15 cellular contexts compared by ENCODE assay signal in the genomic region with DNA sequence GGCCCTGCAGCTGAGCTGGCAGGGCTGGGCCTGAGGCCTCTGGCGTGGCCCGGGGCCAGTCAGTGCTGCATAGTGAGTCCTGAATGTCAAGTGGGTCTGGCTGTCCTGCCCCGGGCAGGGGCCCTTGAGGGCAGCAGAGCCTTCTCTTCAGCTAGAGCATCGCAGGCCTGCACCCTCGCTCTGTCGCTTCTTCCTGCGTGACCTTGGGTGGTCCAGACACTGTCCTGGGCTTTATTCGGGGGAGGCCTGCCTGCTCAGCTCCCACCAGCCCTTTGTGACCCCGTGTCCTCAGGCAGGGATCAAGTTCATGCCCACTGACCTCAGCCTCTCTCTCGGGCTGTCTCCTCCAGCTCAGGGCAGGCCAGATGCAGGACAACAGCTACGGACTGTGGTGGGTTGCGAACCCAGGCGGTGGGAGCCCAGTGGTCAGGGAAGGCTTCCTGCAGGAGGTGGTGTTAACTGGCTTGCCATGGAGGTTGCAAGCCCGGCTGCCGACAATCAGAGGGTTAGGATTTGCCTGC. TPM values are rescaled to one million over a fixed set of nuclear protein-coding genes. Genes with fewer than 3 reads are reported as not detected.
A peak's percentile ranks its signal among the peaks of the same experiment; 100 is the strongest.
DNase-seq lines count a peak whose midpoint lies in the region; ATAC-seq and TF ChIP-seq lines count a peak whose summit lies in the region.
"Had no signal": no experiment of that assay in that cellular context is flagged by ENCODE, and none has a peak within 500 bp of the region (broad histone marks: within the 10 kb centered on the region; RNA-seq: fewer than 3 reads in every experiment).

No MANE protein-coding gene starts in this region.

- H3K4me3 Mint-ChIP-seq in stimulated activated naive B cell treated with anti-CD40 and anti-IgM and Interleukin-4, amounts not matched to agents 10 μg/mL and 1 μg/mL and 100 μg/mL, for 72 hours = peak overlapping the region; percentile 33 to 62
- H3K4me3 Mint-ChIP-seq: activated T-cell treated with anti-CD3 and anti-CD28 coated beads, Interleukin-2, amount 50 U/mL, for 24 hours; T-helper 1 cell treated with Interleukin-12 subunit alpha and Interleukin-12 subunit beta and Interleukin-4 antibody, amounts not matched to agents 30 μg/mL and 1 μg/mL, for 36 hours had no signal

- no peaks in the 10 kb centered on the region for H3K9me3 ChIP-seq in right lobe of liver
- H3K9me3 ChIP-seq: suprapubic skin had no signal

- peak overlapping the region in 2 of 3 donors; percentile 64 to 92 for H3K27ac ChIP-seq in right lobe of liver
- H3K27ac ChIP-seq: C4-2B, suprapubic skin had no signal

- in situ Hi-C loops in astrocyte of the cerebellum (cut with HindIII; ENCODE audit: low sequenced_read_pairs) = no loop called here

- H3K9me3 Mint-ChIP-seq in stimulated activated naive B cell treated with anti-CD40 and anti-IgM and Interleukin-4, amounts not matched to agents 10 μg/mL and 1 μg/mL and 100 μg/mL, for 72 hours = no peaks in the 10 kb centered on the region
- H3K9me3 Mint-ChIP-seq: activated T-cell treated with anti-CD3 and anti-CD28 coated beads, Interleukin-2, amount 50 U/mL, for 24 hours; T-helper 1 cell treated with Interleukin-12 subunit alpha and Interleukin-12 subunit beta and Interleukin-4 antibody, amounts not matched to agents 30 μg/mL and 1 μg/mL, for 36 hours had no signal

- no peaks in the 10 kb centered on the region for H3K36me3 ChIP-seq in right lobe of liver
- H3K36me3 ChIP-seq: suprapubic skin had no signal

- H3K27me3 ChIP-seq in right lobe of liver = no peaks in the 10 kb centered on the region
- H3K27me3 ChIP-seq: suprapubic skin had no signal

- WGBS in right lobe of liver (ENCODE audit: insufficient coverage, low coverage, low lambda C conversion rate, missing lambda C conversion rate) = 20% methylated on average over 1 of the region's 15 CpGs

- TF ChIP-seq CTCF in HFF-Myc (IDR thresholded peaks at IDR 0.05; ENCODE audit: low read depth, low read length, missing control alignments) (no peak), astrocyte of the cerebellum (IDR thresholded peaks at IDR 0.05; ENCODE audit: low read depth, low read length, missing control alignments) (no peak), right lobe of liver (IDR thresholded peaks at IDR 0.05) (no peak)

- no peaks in the 10 kb centered on the region for H3K27me3 Mint-ChIP-seq in stimulated activated naive B cell treated with anti-CD40 and anti-IgM and Interleukin-4, amounts not matched to agents 10 μg/mL and 1 μg/mL and 100 μg/mL, for 72 hours
- H3K27me3 Mint-ChIP-seq: activated T-cell treated with anti-CD3 and anti-CD28 coated beads, Interleukin-2, amount 50 U/mL, for 24 hours had no signal

- ATAC-seq in right lobe of liver (no peak), HG03196 (IDR thresholded peaks at IDR 0.05; ENCODE audit: unreplicated experiment) (no peak)
- no peak for ATAC-seq in stimulated activated naive B cell treated with anti-CD40 and anti-IgM and Interleukin-4, amounts not matched to agents 10 μg/mL and 1 μg/mL and 100 μg/mL, for 72 hours (replicated peaks)

- peak overlapping the region; percentile 31 for H3K27ac Mint-ChIP-seq in stimulated activated naive B cell treated with anti-CD40 and anti-IgM and Interleukin-4, amounts not matched to agents 10 μg/mL and 1 μg/mL and 100 μg/mL, for 72 hours
- H3K27ac Mint-ChIP-seq: activated T-cell treated with anti-CD3 and anti-CD28 coated beads, Interleukin-2, amount 50 U/mL, for 24 hours; T-helper 1 cell treated with Interleukin-12 subunit alpha and Interleukin-12 subunit beta and Interleukin-4 antibody, amounts not matched to agents 30 μg/mL and 1 μg/mL, for 36 hours had no signal

- peaks cover 41 to 83% of the 10 kb centered on the region in 2 donors for H3K4me1 Mint-ChIP-seq in stimulated activated naive B cell treated with anti-CD40 and anti-IgM and Interleukin-4, amounts not matched to agents 10 μg/mL and 1 μg/mL and 100 μg/mL, for 72 hours

- H3K36me3 Mint-ChIP-seq in stimulated activated naive B cell treated with anti-CD40 and anti-IgM and Interleukin-4, amounts not matched to agents 10 μg/mL and 1 μg/mL and 100 μg/mL, for 72 hours = peaks cover 14 to 31% of the 10 kb centered on the region in 2 donors

- no peak for DNase-seq in HFF-Myc (ENCODE audit: extremely low read depth, low read depth)
- no peak for DNase-seq in astrocyte of the cerebellum (ENCODE audit: low read depth)
- no peak for DNase-seq in right lobe of liver
- no peak for DNase-seq in stimulated activated naive B cell treated with anti-CD40 and anti-IgM and Interleukin-4, amounts not matched to agents 10 μg/mL and 1 μg/mL and 100 μg/mL, for 72 hours
- DNase-seq in activated naive CD4-positive, alpha-beta T cell treated with Interleukin-2 at 50 U/mL for 16 hours = no peak
- DNase-seq in activated CD8-positive, alpha-beta memory T cell treated with anti-CD3 and anti-CD28 coated beads for 24 hours = no peak
- DNase-seq: activated CD4-positive, alpha-beta T cell treated with anti-CD3 and anti-CD28 coated beads for 4 hours; activated T-cell treated with anti-CD3 and anti-CD28 coated beads, Interleukin-2, amount 50 U/mL, for 24 hours; mammary epithelial cell; NCI-H526; stimulated activated CD4-positive, alpha-beta T cell treated with anti-CD3 and anti-CD28 coated beads, Interleukin-15, amount 100 ng/mL, for 24 hours had no signal

- peak overlapping the region; percentile 79; the same call in 1 of the 2 replicates for H3K4me3 ChIP-seq in HFF-Myc (replicated peaks; ENCODE audit: low read depth, low read length)
- H3K4me3 ChIP-seq in astrocyte of the cerebellum (ENCODE audit: low read depth, low read length) = peak overlapping the region; percentile 21
- H3K4me3 ChIP-seq in right lobe of liver = no peak overlapping the region
- H3K4me3 ChIP-seq: suprapubic skin had no signal

- intact Hi-C loops in right lobe of liver (cut with DNase I) = no loop called here

- TF ChIP-seq POLR2A in right lobe of liver (IDR thresholded peaks at IDR 0.05) = no peak

- H3K4me1 ChIP-seq in right lobe of liver = peaks cover 0 to 74% (median 44%) of the 10 kb centered on the region in 4 donors

RNA-seq across cellular contexts. Expression of gene TTYH3, which starts 3.4 kb away (rescaled TPM):
- total RNA-seq in right lobe of liver = 10 to 100 TPM; 10.3 to 59.3 (median 37.6) TPM

RNA-seq across cellular contexts. Expression of gene AMZ1, which starts 52.8 kb away (rescaled TPM):
- total RNA-seq in right lobe of liver = 1 to 10 TPM in 4 of 6 experiments, under 1 TPM in 1, not detected in 1; 0.42 to 5.8 (median 1.4) TPM

Comparison
In these comparisons a context has a peak if more than half of its experiments do, and no peak if none do; other contexts are left out.
1. H3K4me3 ChIP-seq: peak in HFF-Myc (single experiment) and astrocyte of the cerebellum (single experiment); none in right lobe of liver (0 of 3).